ENCODE assay signal across 8 cellular contexts in genomic region chr17:50919321-50920040, GRCh38. TPM values are rescaled to one million over a fixed set of nuclear protein-coding genes. Genes with fewer than 3 reads are reported as not detected.
DNase-seq lines count a peak whose midpoint lies in the region; ATAC-seq and TF ChIP-seq lines count a peak whose summit lies in the region.

No MANE protein-coding gene starts in this region.

- TF ChIP-seq CTCF in LNCaP clone FGC (IDR thresholded peaks at IDR 0.05; ENCODE audit: control insufficient read depth, extremely low read depth, insufficient read depth) (0 out of 2 replicates have a peak, but pooled peaks have one; percentile 5), RWPE2 (IDR thresholded peaks at IDR 0.05; ENCODE audit: poor library complexity, severe bottlenecking) (no peak), fibroblast of the aortic adventitia (IDR thresholded peaks at IDR 0.05; ENCODE audit: insufficient read depth, low read length) (no peak), nephron (IDR thresholded peaks at IDR 0.05; ENCODE audit: unreplicated experiment in 3 of 3) (no peak)

- no peaks in the 10 kb centered on the region for H3K9me3 ChIP-seq in RWPE2 (ENCODE audit: severe bottlenecking)

- H3K36me3 ChIP-seq in RWPE2 (ENCODE audit: low read depth): no peaks in the 10 kb centered on the region

- intact Hi-C loops in activated naive CD4-positive, alpha-beta T cell treated with anti-CD3 and anti-CD28 coated beads for 36 hours (cut with micrococcal nuclease): loop anchor here (1.0 to 5.0 kb wide), 7 partner anchors 9 to 203 kb away; partner anchors contain the start of gene SPAG9

- peak overlapping the region; percentile 86 for H3K27ac Mint-ChIP-seq in activated naive CD4-positive, alpha-beta T cell treated with anti-CD3 and anti-CD28 coated beads for 36 hours
- peak overlapping the region; percentile 86 to 92 (median 91) for H3K27ac Mint-ChIP-seq in nephron
- H3K27ac Mint-ChIP-seq in stimulated activated naive B cell treated with anti-CD40 and anti-IgM and Interleukin-4, amounts not matched to agents 10 μg/mL and 1 μg/mL and 100 μg/mL, for 72 hours: peak overlapping the region; percentile 85

- peak overlapping the region; percentile 4 for H3K27ac ChIP-seq in RWPE2 (ENCODE audit: poor library complexity, severe bottlenecking)

- H3K27me3 ChIP-seq in RWPE2 (ENCODE audit: insufficient read depth, poor library complexity, severe bottlenecking): no peaks in the 10 kb centered on the region

- H3K4me3 ChIP-seq in LNCaP clone FGC (ENCODE audit: low read depth, low read length) (no peak overlapping the region), RWPE2 (ENCODE audit: severe bottlenecking) (no peak overlapping the region), fibroblast of the aortic adventitia (ENCODE audit: low read depth, low read length) (no peak overlapping the region)

- peaks cover 56% of the 10 kb centered on the region for H3K4me1 Mint-ChIP-seq in activated naive CD4-positive, alpha-beta T cell treated with anti-CD3 and anti-CD28 coated beads for 36 hours (ENCODE audit: low read depth)
- H3K4me1 Mint-ChIP-seq in nephron: peaks cover 47% of the 10 kb centered on the region
- H3K4me1 Mint-ChIP-seq in stimulated activated naive B cell treated with anti-CD40 and anti-IgM and Interleukin-4, amounts not matched to agents 10 μg/mL and 1 μg/mL and 100 μg/mL, for 72 hours: peaks cover 14 to 15% of the 10 kb centered on the region in 2 donors

- H3K4me3 Mint-ChIP-seq in activated naive CD4-positive, alpha-beta T cell treated with anti-CD3 and anti-CD28 coated beads for 36 hours: peak overlapping the region; percentile 50
- H3K4me3 Mint-ChIP-seq in nephron: peak overlapping the region in 2 of 3 experiments; percentile 16 to 26
- H3K4me3 Mint-ChIP-seq in stimulated activated naive B cell treated with anti-CD40 and anti-IgM and Interleukin-4, amounts not matched to agents 10 μg/mL and 1 μg/mL and 100 μg/mL, for 72 hours: peak overlapping the region in 1 of 2 donors; percentile 37

- no peaks in the 10 kb centered on the region for H3K9me3 Mint-ChIP-seq in activated naive CD4-positive, alpha-beta T cell treated with anti-CD3 and anti-CD28 coated beads for 36 hours
- no peaks in the 10 kb centered on the region for H3K9me3 Mint-ChIP-seq in nephron
- H3K9me3 Mint-ChIP-seq in stimulated activated naive B cell treated with anti-CD40 and anti-IgM and Interleukin-4, amounts not matched to agents 10 μg/mL and 1 μg/mL and 100 μg/mL, for 72 hours: no peaks in the 10 kb centered on the region

- CTCF ChIA-PET in activated naive CD4-positive, alpha-beta T cell treated with anti-CD3 and anti-CD28 coated beads for 36 hours (lab: Charles Lee): no interaction called here

- peak; percentile 89 for ATAC-seq in RWPE2 (ENCODE audit: low read depth)
- peak; percentile 83 to 89 for ATAC-seq in stimulated activated naive B cell treated with anti-CD40 and anti-IgM and Interleukin-4, amounts not matched to agents 10 μg/mL and 1 μg/mL and 100 μg/mL, for 72 hours (replicated peaks)
- no peak for ATAC-seq in HG03039 (IDR thresholded peaks at IDR 0.05; ENCODE audit: unreplicated experiment)

- DNase-seq in GDM1 (lab: John Stamatoyannopoulos, UW) (peak; percentile 35), LNCaP clone FGC (ENCODE audit: low read depth) (peak; percentile 77), RWPE2 (ENCODE audit: low spot score) (peak; percentile 92), fibroblast of the aortic adventitia (ENCODE audit: low read depth) (peak; percentile 80)
- peak; percentile 91 for DNase-seq in activated naive CD4-positive, alpha-beta T cell treated with anti-CD3 and anti-CD28 coated beads for 36 hours
- DNase-seq in stimulated activated naive B cell treated with anti-CD40 and anti-IgM and Interleukin-4, amounts not matched to agents 10 μg/mL and 1 μg/mL and 100 μg/mL, for 72 hours: peak; percentile 48

- no peaks in the 10 kb centered on the region for H3K27me3 Mint-ChIP-seq in activated naive CD4-positive, alpha-beta T cell treated with anti-CD3 and anti-CD28 coated beads for 36 hours (ENCODE audit: low read depth)
- H3K27me3 Mint-ChIP-seq in nephron (ENCODE audit: low read depth): peaks cover 19% of the 10 kb centered on the region
- H3K27me3 Mint-ChIP-seq in stimulated activated naive B cell treated with anti-CD40 and anti-IgM and Interleukin-4, amounts not matched to agents 10 μg/mL and 1 μg/mL and 100 μg/mL, for 72 hours: peaks cover 5 to 14% of the 10 kb centered on the region in 2 donors

- no peaks in the 10 kb centered on the region for H3K36me3 Mint-ChIP-seq in activated naive CD4-positive, alpha-beta T cell treated with anti-CD3 and anti-CD28 coated beads for 36 hours (ENCODE audit: low read depth)
- H3K36me3 Mint-ChIP-seq in nephron (ENCODE audit: low read depth): no peaks in the 10 kb centered on the region
- no peaks in the 10 kb centered on the region for H3K36me3 Mint-ChIP-seq in stimulated activated naive B cell treated with anti-CD40 and anti-IgM and Interleukin-4, amounts not matched to agents 10 μg/mL and 1 μg/mL and 100 μg/mL, for 72 hours

- peaks cover 39% of the 10 kb centered on the region for H3K4me1 ChIP-seq in RWPE2 (ENCODE audit: insufficient read depth, poor library complexity, severe bottlenecking)

RNA-seq across cellular contexts. Expression of gene TOB1, which starts 53.3 kb away (rescaled TPM):
- total RNA-seq in activated naive CD4-positive, alpha-beta T cell treated with anti-CD3 and anti-CD28 coated beads for 36 hours: 10 to 100 TPM; 40.7 to 44.7 TPM
- 12.0 and 21.1 TPM in 2 replicates for total RNA-seq in fibroblast of the aortic adventitia (ENCODE audit: low replicate concordance)

Comparison
In these comparisons a context has a peak if more than half of its experiments do, and no peak if none do; other contexts are left out.
1. DNase-seq: peak in every context shown above with its lines; median percentile 92 in RWPE2; 91 in activated naive CD4-positive, alpha-beta T cell treated with anti-CD3 and anti-CD28 coated beads for 36 hours; 80 in fibroblast of the aortic adventitia; 77 in LNCaP clone FGC; 48 in stimulated activated naive B cell treated with anti-CD40 and anti-IgM and Interleukin-4, amounts not matched to agents 10 μg/mL and 1 μg/mL and 100 μg/mL, for 72 hours; 35 in GDM1.